1 cellular context compared by ENCODE assay signal in the genomic region with DNA sequence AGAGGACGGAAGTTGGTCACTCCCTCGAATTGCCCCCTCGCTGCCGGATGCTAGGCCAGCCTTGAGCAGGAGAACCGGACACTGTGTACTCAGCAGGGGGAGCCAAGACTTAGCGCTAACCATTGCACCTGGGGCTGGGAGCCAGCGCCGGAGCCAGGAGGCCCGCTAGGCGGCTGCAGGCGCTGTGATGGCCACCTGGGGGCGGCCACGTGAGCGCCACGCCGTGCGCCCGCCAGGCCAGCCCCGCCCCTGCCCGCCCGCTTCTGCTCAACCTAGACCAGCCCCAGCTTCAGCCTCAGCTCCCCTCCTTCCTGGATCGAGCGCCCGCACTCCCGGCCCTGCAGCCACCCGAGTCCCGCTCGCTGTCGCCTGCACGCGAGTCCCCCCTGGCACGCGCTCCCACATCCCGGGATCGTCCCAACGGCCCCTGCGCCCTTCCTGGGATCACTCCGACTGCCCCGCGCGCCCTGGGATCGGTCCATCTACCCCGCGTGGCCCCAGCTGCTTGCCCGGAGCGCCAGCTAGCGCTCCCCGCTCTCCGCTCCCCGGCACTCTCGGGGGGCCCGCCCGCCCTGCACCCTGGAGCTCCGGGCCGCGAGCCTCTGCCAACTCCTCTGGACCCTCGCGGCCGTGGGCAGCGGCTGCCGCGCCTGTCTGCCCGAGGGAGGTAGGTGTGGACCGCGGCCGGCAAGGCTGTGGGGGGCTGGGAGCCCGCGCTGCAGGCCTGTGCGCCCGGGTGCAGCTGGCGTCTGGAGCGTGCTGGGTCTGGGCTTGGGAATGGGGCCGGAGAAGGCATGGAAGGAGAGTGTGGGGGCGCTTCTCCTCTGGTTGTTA.
A peak's percentile ranks its signal among the peaks of the same experiment; 100 is the strongest.
TF ChIP-seq lines count a peak whose summit lies in the region.

Gene EEF2K (plus strand): TSS at position 266 of the 834 bp plus-strand sequence. CDS start 19,452 bp downstream, outside the sequence.

TF ChIP-seq in K562, 482 proteins besides CTCF, POLR2A, EP300 and RAD21 (continued from another document and continues in another):
- TF ChIP-seq E2F5 (CRISPR knock-in tag; IDR thresholded peaks at IDR 0.05) (peak; percentile 32; the same call in 1 of the 2 replicates), ZNF398 (CRISPR knock-in tag; IDR thresholded peaks at IDR 0.05) (no peak), ATF1 (CRISPR knock-in tag; IDR thresholded peaks at IDR 0.05) (no peak; the same call in 1 of the 2 replicates), ATF1 (tag; IDR thresholded peaks at IDR 0.05) (peak; percentile 75), SMARCC2 (IDR thresholded peaks at IDR 0.05; ENCODE audit: low read depth) (0 out of 2 replicates have a peak, but pooled peaks have one; percentile 2), BRD9 (IDR thresholded peaks at IDR 0.05; ENCODE audit: low read depth, partially characterized antibody) (no peak), HEY1 (CRISPR knock-in tag; IDR thresholded peaks at IDR 0.05; ENCODE audit: borderline replicate concordance) (no peak), DMBX1 (CRISPR knock-in tag; IDR thresholded peaks at IDR 0.05; ENCODE audit: borderline replicate concordance) (peak; percentile 77), SREBF2 (CRISPR knock-in tag; IDR thresholded peaks at IDR 0.05) (no peak), ZNF121 (CRISPR knock-in tag; conservative IDR thresholded peaks at IDR 0.05) (peak; percentile 12; the same call in 1 of the 2 replicates), SIX5 (IDR thresholded peaks at IDR 0.05; ENCODE audit: borderline replicate concordance in 1 of 2, insufficient read depth in 1 of 2, low read depth in 1 of 2, low read length in 2 of 2) (0 out of 4 replicates have a peak, but pooled peaks of 1 of the 2 experiments have one; percentile 14), NUFIP1 (IDR thresholded peaks at IDR 0.05; ENCODE audit: partially characterized antibody) (no peak), IFI16 (CRISPR knock-in tag; IDR thresholded peaks at IDR 0.05) (no peak), TOE1 (IDR thresholded peaks at IDR 0.05; ENCODE audit: borderline replicate concordance) (peak; percentile 84), TOE1 (CRISPR knock-in tag; IDR thresholded peaks at IDR 0.05; ENCODE audit: borderline replicate concordance, low read depth) (0 out of 2 replicates have a peak, but pooled peaks have one; percentile 55), NCOA4 (IDR thresholded peaks at IDR 0.05; ENCODE audit: partially characterized antibody) (no peak), ZNF830 (CRISPR knock-in tag; IDR thresholded peaks at IDR 0.05) (no peak), ZNF197 (CRISPR knock-in tag; IDR thresholded peaks at IDR 0.05; ENCODE audit: low read depth) (0 out of 2 replicates have a peak, but pooled peaks have one; percentile 79), ZNF133 (CRISPR knock-in tag; IDR thresholded peaks at IDR 0.05) (no peak), CBX1 (IDR thresholded peaks at IDR 0.05; ENCODE audit: low read depth) (peak; percentile 68), HNRNPK (IDR thresholded peaks at IDR 0.05; ENCODE audit: low read depth, low read length, poor library complexity, severe bottlenecking) (no peak), EP400 (IDR thresholded peaks at IDR 0.05) (peak; percentile 94), KLF10 (CRISPR knock-in tag; IDR thresholded peaks at IDR 0.05) (no peak), ELF1 (tag; IDR thresholded peaks at IDR 0.05) (peak; percentile 53), ZNF436 (CRISPR knock-in tag; IDR thresholded peaks at IDR 0.05) (no peak), NCOA2 (IDR thresholded peaks at IDR 0.05; ENCODE audit: partially characterized antibody in 2 of 2) (no peak), MEF2D (tag; conservative IDR thresholded peaks at IDR 0.05; ENCODE audit: low read depth) (0 out of 2 replicates have a peak, but pooled peaks have one; percentile 20), U2AF1 (optimal IDR thresholded peaks at IDR 0.05; ENCODE audit: low read depth, low read length) (peak; percentile 83), HMGN3 (IDR thresholded peaks at IDR 0.05; ENCODE audit: borderline replicate concordance, extremely low read depth, insufficient read length, low read depth, low read length) (peak; percentile 96), DACH1 (IDR thresholded peaks at IDR 0.05; ENCODE audit: partially characterized antibody) (peak; percentile 25), SMARCA5 (IDR thresholded peaks at IDR 0.05) (no peak)
- TF ChIP-seq, protein P1, sequence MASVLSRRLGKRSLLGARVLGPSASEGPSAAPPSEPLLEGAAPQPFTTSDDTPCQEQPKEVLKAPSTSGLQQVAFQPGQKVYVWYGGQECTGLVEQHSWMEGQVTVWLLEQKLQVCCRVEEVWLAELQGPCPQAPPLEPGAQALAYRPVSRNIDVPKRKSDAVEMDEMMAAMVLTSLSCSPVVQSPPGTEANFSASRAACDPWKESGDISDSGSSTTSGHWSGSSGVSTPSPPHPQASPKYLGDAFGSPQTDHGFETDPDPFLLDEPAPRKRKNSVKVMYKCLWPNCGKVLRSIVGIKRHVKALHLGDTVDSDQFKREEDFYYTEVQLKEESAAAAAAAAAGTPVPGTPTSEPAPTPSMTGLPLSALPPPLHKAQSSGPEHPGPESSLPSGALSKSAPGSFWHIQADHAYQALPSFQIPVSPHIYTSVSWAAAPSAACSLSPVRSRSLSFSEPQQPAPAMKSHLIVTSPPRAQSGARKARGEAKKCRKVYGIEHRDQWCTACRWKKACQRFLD (CRISPR knock-in tag; IDR thresholded peaks at IDR 0.05) = peak; percentile 72
- TF ChIP-seq, protein P2, sequence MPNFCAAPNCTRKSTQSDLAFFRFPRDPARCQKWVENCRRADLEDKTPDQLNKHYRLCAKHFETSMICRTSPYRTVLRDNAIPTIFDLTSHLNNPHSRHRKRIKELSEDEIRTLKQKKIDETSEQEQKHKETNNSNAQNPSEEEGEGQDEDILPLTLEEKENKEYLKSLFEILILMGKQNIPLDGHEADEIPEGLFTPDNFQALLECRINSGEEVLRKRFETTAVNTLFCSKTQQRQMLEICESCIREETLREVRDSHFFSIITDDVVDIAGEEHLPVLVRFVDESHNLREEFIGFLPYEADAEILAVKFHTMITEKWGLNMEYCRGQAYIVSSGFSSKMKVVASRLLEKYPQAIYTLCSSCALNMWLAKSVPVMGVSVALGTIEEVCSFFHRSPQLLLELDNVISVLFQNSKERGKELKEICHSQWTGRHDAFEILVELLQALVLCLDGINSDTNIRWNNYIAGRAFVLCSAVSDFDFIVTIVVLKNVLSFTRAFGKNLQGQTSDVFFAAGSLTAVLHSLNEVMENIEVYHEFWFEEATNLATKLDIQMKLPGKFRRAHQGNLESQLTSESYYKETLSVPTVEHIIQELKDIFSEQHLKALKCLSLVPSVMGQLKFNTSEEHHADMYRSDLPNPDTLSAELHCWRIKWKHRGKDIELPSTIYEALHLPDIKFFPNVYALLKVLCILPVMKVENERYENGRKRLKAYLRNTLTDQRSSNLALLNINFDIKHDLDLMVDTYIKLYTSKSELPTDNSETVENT (CRISPR knock-in tag; IDR thresholded peaks at IDR 0.05) = peak; percentile 81
- TF ChIP-seq, protein P3, sequence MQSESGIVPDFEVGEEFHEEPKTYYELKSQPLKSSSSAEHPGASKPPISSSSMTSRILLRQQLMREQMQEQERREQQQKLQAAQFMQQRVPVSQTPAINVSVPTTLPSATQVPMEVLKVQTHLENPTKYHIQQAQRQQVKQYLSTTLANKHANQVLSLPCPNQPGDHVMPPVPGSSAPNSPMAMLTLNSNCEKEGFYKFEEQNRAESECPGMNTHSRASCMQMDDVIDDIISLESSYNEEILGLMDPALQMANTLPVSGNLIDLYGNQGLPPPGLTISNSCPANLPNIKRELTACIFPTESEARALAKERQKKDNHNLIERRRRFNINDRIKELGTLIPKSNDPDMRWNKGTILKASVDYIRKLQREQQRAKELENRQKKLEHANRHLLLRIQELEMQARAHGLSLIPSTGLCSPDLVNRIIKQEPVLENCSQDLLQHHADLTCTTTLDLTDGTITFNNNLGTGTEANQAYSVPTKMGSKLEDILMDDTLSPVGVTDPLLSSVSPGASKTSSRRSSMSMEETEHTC (IDR thresholded peaks at IDR 0.05) = peak; percentile 43; the same call in 1 of the 2 replicates
- TF ChIP-seq, protein P4, sequence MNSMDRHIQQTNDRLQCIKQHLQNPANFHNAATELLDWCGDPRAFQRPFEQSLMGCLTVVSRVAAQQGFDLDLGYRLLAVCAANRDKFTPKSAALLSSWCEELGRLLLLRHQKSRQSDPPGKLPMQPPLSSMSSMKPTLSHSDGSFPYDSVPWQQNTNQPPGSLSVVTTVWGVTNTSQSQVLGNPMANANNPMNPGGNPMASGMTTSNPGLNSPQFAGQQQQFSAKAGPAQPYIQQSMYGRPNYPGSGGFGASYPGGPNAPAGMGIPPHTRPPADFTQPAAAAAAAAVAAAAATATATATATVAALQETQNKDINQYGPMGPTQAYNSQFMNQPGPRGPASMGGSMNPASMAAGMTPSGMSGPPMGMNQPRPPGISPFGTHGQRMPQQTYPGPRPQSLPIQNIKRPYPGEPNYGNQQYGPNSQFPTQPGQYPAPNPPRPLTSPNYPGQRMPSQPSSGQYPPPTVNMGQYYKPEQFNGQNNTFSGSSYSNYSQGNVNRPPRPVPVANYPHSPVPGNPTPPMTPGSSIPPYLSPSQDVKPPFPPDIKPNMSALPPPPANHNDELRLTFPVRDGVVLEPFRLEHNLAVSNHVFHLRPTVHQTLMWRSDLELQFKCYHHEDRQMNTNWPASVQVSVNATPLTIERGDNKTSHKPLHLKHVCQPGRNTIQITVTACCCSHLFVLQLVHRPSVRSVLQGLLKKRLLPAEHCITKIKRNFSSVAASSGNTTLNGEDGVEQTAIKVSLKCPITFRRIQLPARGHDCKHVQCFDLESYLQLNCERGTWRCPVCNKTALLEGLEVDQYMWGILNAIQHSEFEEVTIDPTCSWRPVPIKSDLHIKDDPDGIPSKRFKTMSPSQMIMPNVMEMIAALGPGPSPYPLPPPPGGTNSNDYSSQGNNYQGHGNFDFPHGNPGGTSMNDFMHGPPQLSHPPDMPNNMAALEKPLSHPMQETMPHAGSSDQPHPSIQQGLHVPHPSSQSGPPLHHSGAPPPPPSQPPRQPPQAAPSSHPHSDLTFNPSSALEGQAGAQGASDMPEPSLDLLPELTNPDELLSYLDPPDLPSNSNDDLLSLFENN (IDR thresholded peaks at IDR 0.05; ENCODE audit: low read depth in 2 of 2, low read length in 2 of 2) = peak in 1 of 2 experiments; percentile 68; a peak in 2 of 4 replicates
- TF ChIP-seq, protein P5, sequence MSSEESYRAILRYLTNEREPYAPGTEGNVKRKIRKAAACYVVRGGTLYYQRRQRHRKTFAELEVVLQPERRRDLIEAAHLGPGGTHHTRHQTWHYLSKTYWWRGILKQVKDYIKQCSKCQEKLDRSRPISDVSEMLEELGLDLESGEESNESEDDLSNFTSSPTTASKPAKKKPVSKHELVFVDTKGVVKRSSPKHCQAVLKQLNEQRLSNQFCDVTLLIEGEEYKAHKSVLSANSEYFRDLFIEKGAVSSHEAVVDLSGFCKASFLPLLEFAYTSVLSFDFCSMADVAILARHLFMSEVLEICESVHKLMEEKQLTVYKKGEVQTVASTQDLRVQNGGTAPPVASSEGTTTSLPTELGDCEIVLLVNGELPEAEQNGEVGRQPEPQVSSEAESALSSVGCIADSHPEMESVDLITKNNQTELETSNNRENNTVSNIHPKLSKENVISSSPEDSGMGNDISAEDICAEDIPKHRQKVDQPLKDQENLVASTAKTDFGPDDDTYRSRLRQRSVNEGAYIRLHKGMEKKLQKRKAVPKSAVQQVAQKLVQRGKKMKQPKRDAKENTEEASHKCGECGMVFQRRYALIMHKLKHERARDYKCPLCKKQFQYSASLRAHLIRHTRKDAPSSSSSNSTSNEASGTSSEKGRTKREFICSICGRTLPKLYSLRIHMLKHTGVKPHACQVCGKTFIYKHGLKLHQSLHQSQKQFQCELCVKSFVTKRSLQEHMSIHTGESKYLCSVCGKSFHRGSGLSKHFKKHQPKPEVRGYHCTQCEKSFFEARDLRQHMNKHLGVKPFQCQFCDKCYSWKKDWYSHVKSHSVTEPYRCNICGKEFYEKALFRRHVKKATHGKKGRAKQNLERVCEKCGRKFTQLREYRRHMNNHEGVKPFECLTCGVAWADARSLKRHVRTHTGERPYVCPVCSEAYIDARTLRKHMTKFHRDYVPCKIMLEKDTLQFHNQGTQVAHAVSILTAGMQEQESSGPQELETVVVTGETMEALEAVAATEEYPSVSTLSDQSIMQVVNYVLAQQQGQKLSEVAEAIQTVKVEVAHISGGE (CRISPR knock-in tag; IDR thresholded peaks at IDR 0.05) = peak in 2 of 3 experiments; percentile 60 to 94; a peak in 3 of 6 replicates
- TF ChIP-seq, protein P6, sequence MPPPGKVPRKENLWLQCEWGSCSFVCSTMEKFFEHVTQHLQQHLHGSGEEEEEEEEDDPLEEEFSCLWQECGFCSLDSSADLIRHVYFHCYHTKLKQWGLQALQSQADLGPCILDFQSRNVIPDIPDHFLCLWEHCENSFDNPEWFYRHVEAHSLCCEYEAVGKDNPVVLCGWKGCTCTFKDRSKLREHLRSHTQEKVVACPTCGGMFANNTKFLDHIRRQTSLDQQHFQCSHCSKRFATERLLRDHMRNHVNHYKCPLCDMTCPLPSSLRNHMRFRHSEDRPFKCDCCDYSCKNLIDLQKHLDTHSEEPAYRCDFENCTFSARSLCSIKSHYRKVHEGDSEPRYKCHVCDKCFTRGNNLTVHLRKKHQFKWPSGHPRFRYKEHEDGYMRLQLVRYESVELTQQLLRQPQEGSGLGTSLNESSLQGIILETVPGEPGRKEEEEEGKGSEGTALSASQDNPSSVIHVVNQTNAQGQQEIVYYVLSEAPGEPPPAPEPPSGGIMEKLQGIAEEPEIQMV (tag; conservative IDR thresholded peaks at IDR 0.05; ENCODE audit: low read depth) = no peak
- TF ChIP-seq, protein P7, sequence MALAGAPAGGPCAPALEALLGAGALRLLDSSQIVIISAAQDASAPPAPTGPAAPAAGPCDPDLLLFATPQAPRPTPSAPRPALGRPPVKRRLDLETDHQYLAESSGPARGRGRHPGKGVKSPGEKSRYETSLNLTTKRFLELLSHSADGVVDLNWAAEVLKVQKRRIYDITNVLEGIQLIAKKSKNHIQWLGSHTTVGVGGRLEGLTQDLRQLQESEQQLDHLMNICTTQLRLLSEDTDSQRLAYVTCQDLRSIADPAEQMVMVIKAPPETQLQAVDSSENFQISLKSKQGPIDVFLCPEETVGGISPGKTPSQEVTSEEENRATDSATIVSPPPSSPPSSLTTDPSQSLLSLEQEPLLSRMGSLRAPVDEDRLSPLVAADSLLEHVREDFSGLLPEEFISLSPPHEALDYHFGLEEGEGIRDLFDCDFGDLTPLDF (CRISPR knock-in tag; IDR thresholded peaks at IDR 0.05) = peak; percentile 80; the same call in 1 of the 2 replicates
